In the genomic region with DNA sequence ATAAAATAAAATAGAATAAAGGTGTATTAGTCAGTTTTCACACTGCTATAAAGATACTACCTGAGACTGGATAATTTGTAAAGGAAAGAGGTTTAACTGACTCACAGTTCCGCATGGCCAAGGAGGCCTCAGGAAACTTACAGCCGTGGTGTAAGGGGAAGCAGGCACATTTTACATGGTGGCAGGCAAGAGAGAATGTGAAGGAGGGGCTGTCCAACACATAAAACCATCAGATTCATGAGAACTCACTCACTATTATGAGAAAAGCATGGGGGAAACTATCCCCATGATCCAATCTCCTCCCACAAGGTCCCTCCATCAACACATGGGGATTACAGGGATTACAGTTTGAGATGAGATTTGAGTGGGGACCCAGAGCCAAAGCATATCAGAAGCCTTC, we compare ENCODE assay signal across 29 cellular contexts. TPM values are rescaled to one million over a fixed set of nuclear protein-coding genes. Genes with fewer than 3 reads are reported as not detected.
"Had no signal": no experiment of that assay in that cellular context is flagged by ENCODE, and none has a peak within 500 bp of the region (broad histone marks: within the 10 kb centered on the region; RNA-seq: fewer than 3 reads in every experiment).

No MANE protein-coding gene starts in this region.

- DNase-seq: hypothalamus; immature natural killer cell; kidney; left colon; left lung; mesendoderm; naive B cell; natural killer cell; pancreas; posterior cingulate gyrus; retina; right cardiac atrium; sigmoid colon; small intestine; spleen; stimulated activated CD4-positive, alpha-beta T cell treated with anti-CD3 and anti-CD28 coated beads, Interleukin-4, amount 100 ng/mL, for 24 hours; stimulated activated naive CD4-positive, alpha-beta T cell; tibial artery; trophoblast cell; upper lobe of right lung had no signal

- H3K27me3 ChIP-seq: left lung, pancreas, sigmoid colon, spleen, suprapubic skin, tibial artery, upper lobe of right lung had no signal

- H3K27ac ChIP-seq: left lung, pancreas, prostate gland, sigmoid colon, spleen, suprapubic skin, thoracic aorta, tibial artery, upper lobe of right lung had no signal

- H3K9me3 ChIP-seq: left lung, pancreas, prostate gland, sigmoid colon, spleen, suprapubic skin, thoracic aorta, tibial artery, upper lobe of right lung had no signal

- FAIRE-seq: islet of Langerhans, kidney, pancreas, small intestine had no signal

- H3K36me3 ChIP-seq: left lung, pancreas, prostate gland, sigmoid colon, spleen, suprapubic skin, thoracic aorta, tibial artery, upper lobe of right lung had no signal

- H3K4me3 ChIP-seq: left lung, lung, pancreas, prostate gland, sigmoid colon, spleen, suprapubic skin, thoracic aorta, tibial artery, upper lobe of right lung had no signal

- H3K4me1 ChIP-seq: prostate gland, sigmoid colon, tibial artery, upper lobe of right lung had no signal

- ATAC-seq: left colon; natural killer cell; pancreas; right cardiac atrium; stimulated activated effector memory CD8-positive, alpha-beta T cell treated with anti-CD3 and anti-CD28 coated beads, Interleukin-12 subunit alpha, Interleukin-12 subunit beta, amount 100 ng/mL, for 72 hours had no signal

RNA-seq across cellular contexts. Expression of a gene that starts 41.1 kb away (rescaled TPM):
- total RNA-seq: osteoblast, subcutaneous adipose tissue had no signal
- polyA plus RNA-seq: neural cell had no signal
